In genomic region chr14:94025720-94026119, GRCh38 we compare ENCODE assay signal across 6 cellular contexts. TPM values are rescaled to one million over a fixed set of nuclear protein-coding genes. Genes with fewer than 3 reads are reported as not detected.
DNase-seq lines count a peak whose midpoint lies in the region; ATAC-seq and TF ChIP-seq lines count a peak whose summit lies in the region.

No MANE protein-coding gene starts in this region.

- H3K27me3 Mint-ChIP-seq in nephron progenitor cell (ENCODE audit: low read depth, poor library complexity): peaks cover 9% of the 10 kb centered on the region

- CTCF ChIA-PET in HCT116 (lab: Charles Lee): interaction anchor here (1.0 to 1.5 kb wide), 6 partner anchors 11 to 111 kb away, joined by 3 to 11 read pairs (median 5); no protein-coding TSS in a partner anchor

- H3K4me1 ChIP-seq in HCT116 (ENCODE audit: control insufficient read depth in 1 of 2, insufficient read depth in 2 of 2, low read length in 2 of 2) (peaks cover 29 to 59% of the 10 kb centered on the region in 2 experiments), adipocyte (ENCODE audit: control insufficient read depth, insufficient read depth, low read length) (peaks cover 3% of the 10 kb centered on the region)

- H3K27ac ChIP-seq in HCT116 (ENCODE audit: low read depth, low read length): no peak overlapping the region

- no peaks in the 10 kb centered on the region for H3K9me3 ChIP-seq in HCT116 (ENCODE audit: control insufficient read depth in 1 of 2, insufficient read depth in 1 of 2, low read depth in 1 of 2, low read length in 2 of 2)
- H3K9me3 ChIP-seq in adipocyte (ENCODE audit: control insufficient read depth, low read length): no peaks in the 10 kb centered on the region

- no peaks in the 10 kb centered on the region for H3K9me2 ChIP-seq in HCT116 (ENCODE audit: insufficient read depth)

- H3K9me3 Mint-ChIP-seq in nephron progenitor cell: no peaks in the 10 kb centered on the region

- DNase-seq in HCT116 (ENCODE audit: low read depth, low spot score) (no peak), adipocyte (ENCODE audit: low read depth) (no peak), nephron progenitor cell (no peak), cerebellum (ENCODE audit: low spot score) (no peak), NCI-H1436 treated with DMSO at 0.1 percent for 48 hours (lab: John Stamatoyannopoulos, UW) (no peak)

- H3K4me3 Mint-ChIP-seq in nephron progenitor cell: peak overlapping the region; percentile 78

- no peak overlapping the region for H3K27ac Mint-ChIP-seq in nephron progenitor cell

- H4K20me1 ChIP-seq in HCT116 (ENCODE audit: insufficient read depth): no peaks in the 10 kb centered on the region

- no peaks in the 10 kb centered on the region for H3K36me3 Mint-ChIP-seq in nephron progenitor cell (ENCODE audit: low read depth)

- RAD21 ChIA-PET in HCT116 (lab: Charles Lee; ENCODE audit: low non-redundant PET in 1 of 2, low total read pairs in 2 of 2, uncharacterized antibody in 2 of 2, unreplicated experiment in 2 of 2): interaction anchor here in 1 of 2 experiments (0.7 kb wide), 1 partner anchor 9 kb away, joined by 3 read pairs; no protein-coding TSS in a partner anchor

- ATAC-seq in HCT116 (no peak; the same call in 1 of the 2 replicates), HG03378 (IDR thresholded peaks at IDR 0.05; ENCODE audit: unreplicated experiment) (no peak)

- peaks cover 27% of the 10 kb centered on the region for H3K4me1 Mint-ChIP-seq in nephron progenitor cell

- TF ChIP-seq RAD21 in HCT116 (IDR thresholded peaks at IDR 0.05; ENCODE audit: low read depth): no peak

- H3K9ac ChIP-seq in HCT116 (ENCODE audit: low read length) (peak overlapping the region; percentile 75), adipocyte (ENCODE audit: low read length) (no peak overlapping the region)

- intact Hi-C loops in HCT116 (cut with micrococcal nuclease): no loop called here

- H3K4me3 ChIP-seq in HCT116 (replicated peaks in 1 of 2; ENCODE audit: low read depth in 1 of 2, low read length in 2 of 2): peak overlapping the region; percentile 49 to 66
- peak overlapping the region; percentile 73 for H3K4me3 ChIP-seq in adipocyte (ENCODE audit: low read length)

- no peaks in the 10 kb centered on the region for H3K27me3 ChIP-seq in HCT116 (ENCODE audit: insufficient read depth, low read length)
- H3K27me3 ChIP-seq in adipocyte (replicated peaks; ENCODE audit: control insufficient read depth, insufficient read depth, low read length): no peaks in the 10 kb centered on the region

- no TSS peak for BruUV-seq in HCT116 (replicated peaks; lab: Mats Ljungman, UMichigan)

- no peaks in the 10 kb centered on the region for H3K36me3 ChIP-seq in HCT116 (ENCODE audit: control insufficient read depth in 1 of 2, insufficient read depth in 2 of 2, low read length in 2 of 2)
- no peaks in the 10 kb centered on the region for H3K36me3 ChIP-seq in adipocyte (ENCODE audit: control insufficient read depth, insufficient read depth, low read length, severe bottlenecking)

- peak overlapping the region; percentile 93 for H3K4me2 ChIP-seq in HCT116 (ENCODE audit: low read length)

- POLR2A ChIA-PET in HCT116 (lab: Charles Lee): interaction anchor here (0.6 kb wide), 1 partner anchor 10 kb away, joined by 3 read pairs; no protein-coding TSS in a partner anchor

- TF ChIP-seq CTCF in HCT116 (IDR thresholded peaks at IDR 0.05 in 2 of 3, conservative IDR thresholded peaks at IDR 0.05 in 1 of 3; ENCODE audit: borderline replicate concordance in 1 of 3, insufficient read depth in 1 of 3, low read depth in 2 of 3, low read length in 2 of 3): no peak
- TF ChIP-seq CTCF in nephron progenitor cell (IDR thresholded peaks at IDR 0.05): no peak

- no peak for TF ChIP-seq POLR2A in HCT116 (IDR thresholded peaks at IDR 0.05; ENCODE audit: borderline replicate concordance, extremely low read depth, insufficient read depth, insufficient read length)

- no peaks in the 10 kb centered on the region; the same call in 1 of the 2 replicates for H3K79me2 ChIP-seq in HCT116 (ENCODE audit: insufficient read depth, low read length)

- H2AFZ ChIP-seq in HCT116 (ENCODE audit: low read depth, low read length, poor library complexity, severe bottlenecking): peak overlapping the region; percentile 89

TF ChIP-seq in HCT116, 20 proteins besides CTCF, POLR2A, EP300 and RAD21:
- no peak for TF ChIP-seq YY1 (IDR thresholded peaks at IDR 0.05; ENCODE audit: extremely low read depth, insufficient replicate concordance, low read depth, low read length)
- no peak for TF ChIP-seq CBX3 (IDR thresholded peaks at IDR 0.05; ENCODE audit: low read depth)
- no peak for TF ChIP-seq EZH2phosphoT487 (IDR thresholded peaks at IDR 0.05; ENCODE audit: borderline replicate concordance)
- TF ChIP-seq SIN3A (IDR thresholded peaks at IDR 0.05; ENCODE audit: low read depth): no peak
- TF ChIP-seq, protein P1, sequence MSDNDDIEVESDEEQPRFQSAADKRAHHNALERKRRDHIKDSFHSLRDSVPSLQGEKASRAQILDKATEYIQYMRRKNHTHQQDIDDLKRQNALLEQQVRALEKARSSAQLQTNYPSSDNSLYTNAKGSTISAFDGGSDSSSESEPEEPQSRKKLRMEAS (IDR thresholded peaks at IDR 0.05): no peak
- no peak for TF ChIP-seq SRF (IDR thresholded peaks at IDR 0.05; ENCODE audit: low read depth)
- no peak for TF ChIP-seq JUND (IDR thresholded peaks at IDR 0.05)
- TF ChIP-seq ZFX (IDR thresholded peaks at IDR 0.05): no peak
- no peak for TF ChIP-seq TCF7L2 (IDR thresholded peaks at IDR 0.05; ENCODE audit: borderline replicate concordance, extremely low read depth, insufficient read depth, insufficient read length)
- TF ChIP-seq, protein P2, sequence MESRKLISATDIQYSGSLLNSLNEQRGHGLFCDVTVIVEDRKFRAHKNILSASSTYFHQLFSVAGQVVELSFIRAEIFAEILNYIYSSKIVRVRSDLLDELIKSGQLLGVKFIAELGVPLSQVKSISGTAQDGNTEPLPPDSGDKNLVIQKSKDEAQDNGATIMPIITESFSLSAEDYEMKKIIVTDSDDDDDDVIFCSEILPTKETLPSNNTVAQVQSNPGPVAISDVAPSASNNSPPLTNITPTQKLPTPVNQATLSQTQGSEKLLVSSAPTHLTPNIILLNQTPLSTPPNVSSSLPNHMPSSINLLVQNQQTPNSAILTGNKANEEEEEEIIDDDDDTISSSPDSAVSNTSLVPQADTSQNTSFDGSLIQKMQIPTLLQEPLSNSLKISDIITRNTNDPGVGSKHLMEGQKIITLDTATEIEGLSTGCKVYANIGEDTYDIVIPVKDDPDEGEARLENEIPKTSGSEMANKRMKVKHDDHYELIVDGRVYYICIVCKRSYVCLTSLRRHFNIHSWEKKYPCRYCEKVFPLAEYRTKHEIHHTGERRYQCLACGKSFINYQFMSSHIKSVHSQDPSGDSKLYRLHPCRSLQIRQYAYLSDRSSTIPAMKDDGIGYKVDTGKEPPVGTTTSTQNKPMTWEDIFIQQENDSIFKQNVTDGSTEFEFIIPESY (IDR thresholded peaks at IDR 0.05; ENCODE audit: extremely low read depth, insufficient replicate concordance, low read length): no peak
- no peak for TF ChIP-seq SP1 (IDR thresholded peaks at IDR 0.05; ENCODE audit: low read depth)

RNA-seq across cellular contexts. Expression of gene OTUB2, which starts 0.4 kb away (rescaled TPM):
- 6.6 TPM for total RNA-seq in HCT116 (2021; ENCODE audit: unreplicated experiment)
- 4.5 and 5.3 TPM in 2 replicates for polyA plus RNA-seq in HCT116 (2012)
- total RNA-seq in cerebellum: 6.3 TPM

RNA-seq across cellular contexts. Expression of gene CCDC197, which starts 28.6 kb away (rescaled TPM):
- total RNA-seq in HCT116 (2021; ENCODE audit: unreplicated experiment) (not detected), cerebellum (not detected)
- polyA plus RNA-seq in HCT116 (2012): not detected in 2 replicates

RNA-seq across cellular contexts. Expression of gene ASB2, which starts 49.4 kb away (rescaled TPM):
- total RNA-seq in HCT116 (2021; ENCODE audit: unreplicated experiment) (not detected), cerebellum (0.54 TPM)
- polyA plus RNA-seq in HCT116 (2012): 0.02 and 0.08 TPM in 2 replicates

RNA-seq across cellular contexts. Expression of gene DDX24, which starts 55.3 kb away (rescaled TPM):
- total RNA-seq in HCT116 (2021; ENCODE audit: unreplicated experiment) (169 TPM), cerebellum (59.0 TPM)
- 95.1 and 115 TPM in 2 replicates for polyA plus RNA-seq in HCT116 (2012)

RNA-seq across cellular contexts. Expression of gene IFI27L1, which starts 55.4 kb away (rescaled TPM):
- total RNA-seq in HCT116 (2021; ENCODE audit: unreplicated experiment): 26.0 TPM
- polyA plus RNA-seq in HCT116 (2012): 22.5 and 28.7 TPM in 2 replicates
- 16.6 TPM for total RNA-seq in cerebellum
